1 cellular context compared by ENCODE assay signal in genomic region chr12:41701943-41702601, GRCh38.
TF ChIP-seq lines count a peak whose summit lies in the region.

No MANE protein-coding gene starts in this region.

TF ChIP-seq in HEK293, 187 proteins besides CTCF, POLR2A, EP300 and RAD21 (continued from another document and continues in another):
- TF ChIP-seq ZSCAN4 (tag by site-specific recombination; IDR thresholded peaks at IDR 0.05) (peak; percentile 87), ZNF112 (tag by site-specific recombination; IDR thresholded peaks at IDR 0.05) (no peak), HOXD13 (CRISPR knock-in tag; IDR thresholded peaks at IDR 0.05; ENCODE audit: borderline replicate concordance) (no peak), ZNF132 (tag by site-specific recombination; IDR thresholded peaks at IDR 0.05; ENCODE audit: borderline replicate concordance) (no peak), ZFHX2 (tag by site-specific recombination; conservative IDR thresholded peaks at IDR 0.05) (no peak), ZNF184 (tag by site-specific recombination; IDR thresholded peaks at IDR 0.05) (no peak), ZNF580 (tag by site-specific recombination; IDR thresholded peaks at IDR 0.05) (no peak), ZNF335 (tag by site-specific recombination; conservative IDR thresholded peaks at IDR 0.05) (peak; percentile 43; the same call in 1 of the 2 replicates), ZBTB10 (tag by site-specific recombination; IDR thresholded peaks at IDR 0.05) (no peak), ATF2 (tag by site-specific recombination; IDR thresholded peaks at IDR 0.05; ENCODE audit: low read depth) (no peak), ZNF311 (tag by site-specific recombination; IDR thresholded peaks at IDR 0.05; ENCODE audit: borderline replicate concordance) (no peak), ZBTB20 (tag by site-specific recombination; IDR thresholded peaks at IDR 0.05) (0 out of 2 replicates have a peak, but pooled peaks have one; percentile 8), ZSCAN23 (tag by site-specific recombination; IDR thresholded peaks at IDR 0.05) (no peak), ZNF768 (tag by site-specific recombination; IDR thresholded peaks at IDR 0.05) (no peak), ZBTB7A (tag by site-specific recombination; IDR thresholded peaks at IDR 0.05; ENCODE audit: low read depth) (no peak), ZNF223 (tag by site-specific recombination; IDR thresholded peaks at IDR 0.05) (no peak), ZNF404 (tag by site-specific recombination; IDR thresholded peaks at IDR 0.05) (no peak), ZNF549 (tag by site-specific recombination; IDR thresholded peaks at IDR 0.05) (no peak), SALL2 (tag by site-specific recombination; IDR thresholded peaks at IDR 0.05; ENCODE audit: borderline replicate concordance) (no peak), RBAK (tag by site-specific recombination; IDR thresholded peaks at IDR 0.05) (0 out of 2 replicates have a peak, but pooled peaks have one; percentile 25), PBX3 (CRISPR knock-in tag; IDR thresholded peaks at IDR 0.05) (no peak), PRDM10 (tag by site-specific recombination; IDR thresholded peaks at IDR 0.05) (no peak)
- TF ChIP-seq, protein P1, sequence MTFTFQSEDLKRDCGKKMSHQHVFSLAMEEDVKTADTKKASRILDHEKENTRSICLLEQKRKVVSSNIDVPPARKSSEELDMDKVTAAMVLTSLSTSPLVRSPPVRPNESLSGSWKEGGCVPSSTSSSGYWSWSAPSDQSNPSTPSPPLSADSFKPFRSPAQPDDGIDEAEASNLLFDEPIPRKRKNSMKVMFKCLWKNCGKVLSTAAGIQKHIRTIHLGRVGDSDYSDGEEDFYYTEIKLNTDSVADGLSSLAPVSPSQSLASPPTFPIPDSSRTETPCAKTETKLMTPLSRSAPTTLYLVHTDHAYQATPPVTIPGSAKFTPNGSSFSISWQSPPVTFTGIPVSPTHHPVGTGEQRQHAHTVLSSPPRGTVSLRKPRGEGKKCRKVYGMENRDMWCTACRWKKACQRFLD (tag by site-specific recombination; IDR thresholded peaks at IDR 0.05) = no peak
- TF ChIP-seq, protein P2, sequence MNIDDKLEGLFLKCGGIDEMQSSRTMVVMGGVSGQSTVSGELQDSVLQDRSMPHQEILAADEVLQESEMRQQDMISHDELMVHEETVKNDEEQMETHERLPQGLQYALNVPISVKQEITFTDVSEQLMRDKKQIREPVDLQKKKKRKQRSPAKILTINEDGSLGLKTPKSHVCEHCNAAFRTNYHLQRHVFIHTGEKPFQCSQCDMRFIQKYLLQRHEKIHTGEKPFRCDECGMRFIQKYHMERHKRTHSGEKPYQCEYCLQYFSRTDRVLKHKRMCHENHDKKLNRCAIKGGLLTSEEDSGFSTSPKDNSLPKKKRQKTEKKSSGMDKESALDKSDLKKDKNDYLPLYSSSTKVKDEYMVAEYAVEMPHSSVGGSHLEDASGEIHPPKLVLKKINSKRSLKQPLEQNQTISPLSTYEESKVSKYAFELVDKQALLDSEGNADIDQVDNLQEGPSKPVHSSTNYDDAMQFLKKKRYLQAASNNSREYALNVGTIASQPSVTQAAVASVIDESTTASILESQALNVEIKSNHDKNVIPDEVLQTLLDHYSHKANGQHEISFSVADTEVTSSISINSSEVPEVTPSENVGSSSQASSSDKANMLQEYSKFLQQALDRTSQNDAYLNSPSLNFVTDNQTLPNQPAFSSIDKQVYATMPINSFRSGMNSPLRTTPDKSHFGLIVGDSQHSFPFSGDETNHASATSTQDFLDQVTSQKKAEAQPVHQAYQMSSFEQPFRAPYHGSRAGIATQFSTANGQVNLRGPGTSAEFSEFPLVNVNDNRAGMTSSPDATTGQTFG (tag by site-specific recombination; IDR thresholded peaks at IDR 0.05; ENCODE audit: borderline replicate concordance) = peak; percentile 69; the same call in 1 of the 2 replicates
- TF ChIP-seq, protein P3, sequence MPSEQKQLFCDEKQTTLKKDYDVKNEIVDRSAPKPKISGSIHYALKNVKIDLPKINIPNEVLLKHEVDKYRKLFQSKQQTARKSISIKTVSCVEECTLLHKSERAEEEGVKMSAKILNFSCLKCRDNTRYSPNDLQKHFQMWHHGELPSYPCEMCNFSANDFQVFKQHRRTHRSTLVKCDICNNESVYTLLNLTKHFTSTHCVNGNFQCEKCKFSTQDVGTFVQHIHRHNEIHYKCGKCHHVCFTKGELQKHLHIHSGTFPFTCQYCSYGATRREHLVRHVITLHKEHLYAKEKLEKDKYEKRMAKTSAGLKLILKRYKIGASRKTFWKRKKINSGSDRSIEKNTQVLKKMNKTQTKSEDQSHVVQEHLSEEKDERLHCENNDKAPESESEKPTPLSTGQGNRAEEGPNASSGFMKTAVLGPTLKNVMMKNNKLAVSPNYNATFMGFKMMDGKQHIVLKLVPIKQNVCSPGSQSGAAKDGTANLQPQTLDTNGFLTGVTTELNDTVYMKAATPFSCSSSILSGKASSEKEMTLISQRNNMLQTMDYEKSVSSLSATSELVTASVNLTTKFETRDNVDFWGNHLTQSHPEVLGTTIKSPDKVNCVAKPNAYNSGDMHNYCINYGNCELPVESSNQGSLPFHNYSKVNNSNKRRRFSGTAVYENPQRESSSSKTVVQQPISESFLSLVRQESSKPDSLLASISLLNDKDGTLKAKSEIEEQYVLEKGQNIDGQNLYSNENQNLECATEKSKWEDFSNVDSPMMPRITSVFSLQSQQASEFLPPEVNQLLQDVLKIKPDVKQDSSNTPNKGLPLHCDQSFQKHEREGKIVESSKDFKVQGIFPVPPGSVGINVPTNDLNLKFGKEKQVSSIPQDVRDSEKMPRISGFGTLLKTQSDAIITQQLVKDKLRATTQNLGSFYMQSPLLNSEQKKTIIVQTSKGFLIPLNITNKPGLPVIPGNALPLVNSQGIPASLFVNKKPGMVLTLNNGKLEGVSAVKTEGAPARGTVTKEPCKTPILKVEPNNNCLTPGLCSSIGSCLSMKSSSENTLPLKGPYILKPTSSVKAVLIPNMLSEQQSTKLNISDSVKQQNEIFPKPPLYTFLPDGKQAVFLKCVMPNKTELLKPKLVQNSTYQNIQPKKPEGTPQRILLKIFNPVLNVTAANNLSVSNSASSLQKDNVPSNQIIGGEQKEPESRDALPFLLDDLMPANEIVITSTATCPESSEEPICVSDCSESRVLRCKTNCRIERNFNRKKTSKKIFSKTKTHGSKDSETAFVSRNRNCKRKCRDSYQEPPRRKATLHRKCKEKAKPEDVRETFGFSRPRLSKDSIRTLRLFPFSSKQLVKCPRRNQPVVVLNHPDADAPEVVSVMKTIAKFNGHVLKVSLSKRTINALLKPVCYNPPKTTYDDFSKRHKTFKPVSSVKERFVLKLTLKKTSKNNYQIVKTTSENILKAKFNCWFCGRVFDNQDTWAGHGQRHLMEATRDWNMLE (tag by site-specific recombination; conservative IDR thresholded peaks at IDR 0.05; ENCODE audit: low read depth) = no peak
- TF ChIP-seq, protein P4, sequence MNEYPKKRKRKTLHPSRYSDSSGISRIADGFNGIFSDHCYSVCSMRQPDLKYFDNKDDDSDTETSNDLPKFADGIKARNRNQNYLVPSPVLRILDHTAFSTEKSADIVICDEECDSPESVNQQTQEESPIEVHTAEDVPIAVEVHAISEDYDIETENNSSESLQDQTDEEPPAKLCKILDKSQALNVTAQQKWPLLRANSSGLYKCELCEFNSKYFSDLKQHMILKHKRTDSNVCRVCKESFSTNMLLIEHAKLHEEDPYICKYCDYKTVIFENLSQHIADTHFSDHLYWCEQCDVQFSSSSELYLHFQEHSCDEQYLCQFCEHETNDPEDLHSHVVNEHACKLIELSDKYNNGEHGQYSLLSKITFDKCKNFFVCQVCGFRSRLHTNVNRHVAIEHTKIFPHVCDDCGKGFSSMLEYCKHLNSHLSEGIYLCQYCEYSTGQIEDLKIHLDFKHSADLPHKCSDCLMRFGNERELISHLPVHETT (tag by site-specific recombination; IDR thresholded peaks at IDR 0.05) = no peak
- TF ChIP-seq, protein P5, sequence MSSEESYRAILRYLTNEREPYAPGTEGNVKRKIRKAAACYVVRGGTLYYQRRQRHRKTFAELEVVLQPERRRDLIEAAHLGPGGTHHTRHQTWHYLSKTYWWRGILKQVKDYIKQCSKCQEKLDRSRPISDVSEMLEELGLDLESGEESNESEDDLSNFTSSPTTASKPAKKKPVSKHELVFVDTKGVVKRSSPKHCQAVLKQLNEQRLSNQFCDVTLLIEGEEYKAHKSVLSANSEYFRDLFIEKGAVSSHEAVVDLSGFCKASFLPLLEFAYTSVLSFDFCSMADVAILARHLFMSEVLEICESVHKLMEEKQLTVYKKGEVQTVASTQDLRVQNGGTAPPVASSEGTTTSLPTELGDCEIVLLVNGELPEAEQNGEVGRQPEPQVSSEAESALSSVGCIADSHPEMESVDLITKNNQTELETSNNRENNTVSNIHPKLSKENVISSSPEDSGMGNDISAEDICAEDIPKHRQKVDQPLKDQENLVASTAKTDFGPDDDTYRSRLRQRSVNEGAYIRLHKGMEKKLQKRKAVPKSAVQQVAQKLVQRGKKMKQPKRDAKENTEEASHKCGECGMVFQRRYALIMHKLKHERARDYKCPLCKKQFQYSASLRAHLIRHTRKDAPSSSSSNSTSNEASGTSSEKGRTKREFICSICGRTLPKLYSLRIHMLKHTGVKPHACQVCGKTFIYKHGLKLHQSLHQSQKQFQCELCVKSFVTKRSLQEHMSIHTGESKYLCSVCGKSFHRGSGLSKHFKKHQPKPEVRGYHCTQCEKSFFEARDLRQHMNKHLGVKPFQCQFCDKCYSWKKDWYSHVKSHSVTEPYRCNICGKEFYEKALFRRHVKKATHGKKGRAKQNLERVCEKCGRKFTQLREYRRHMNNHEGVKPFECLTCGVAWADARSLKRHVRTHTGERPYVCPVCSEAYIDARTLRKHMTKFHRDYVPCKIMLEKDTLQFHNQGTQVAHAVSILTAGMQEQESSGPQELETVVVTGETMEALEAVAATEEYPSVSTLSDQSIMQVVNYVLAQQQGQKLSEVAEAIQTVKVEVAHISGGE (tag by site-specific recombination; conservative IDR thresholded peaks at IDR 0.05; ENCODE audit: low read depth) = no peak
